ENCODE assay signal across 8 cellular contexts in genomic region chr17:50865060-50865867, GRCh38.
DNase-seq lines count a peak whose midpoint lies in the region; ATAC-seq and TF ChIP-seq lines count a peak whose summit lies in the region.

No MANE protein-coding gene starts in this region.

- peak; percentile 7 for ATAC-seq in HG02623 (IDR thresholded peaks at IDR 0.05; ENCODE audit: unreplicated experiment)

- H3K27ac ChIP-seq in WERI-Rb-1: peak overlapping the region; percentile 94

- TF ChIP-seq CTCF in GM12864 (IDR thresholded peaks at IDR 0.05; ENCODE audit: low read depth, low read length, missing control alignments) (no peak), WERI-Rb-1 (IDR thresholded peaks at IDR 0.05; ENCODE audit: low read depth, low read length) (no peak), choroid plexus epithelial cell (conservative IDR thresholded peaks at IDR 0.05; ENCODE audit: low read depth, low read length) (no peak)

- H3K27me3 ChIP-seq in WERI-Rb-1 (ENCODE audit: insufficient read depth, low read depth, severe bottlenecking): no peaks in the 10 kb centered on the region

- DNase-seq in GM12864 (ENCODE audit: low read depth): no peak
- DNase-seq in NCI-H1930 (lab: John Stamatoyannopoulos, UW): peak; percentile 8 to 41
- peak; percentile 46 for DNase-seq in WERI-Rb-1
- peak; percentile 61 for DNase-seq in choroid plexus epithelial cell (ENCODE audit: low read depth)
- peak; percentile 81 for DNase-seq in left kidney (ENCODE audit: low read depth, low spot score)
- DNase-seq in stimulated activated CD4-positive, alpha-beta T cell treated with anti-CD3 and anti-CD28 coated beads, Interleukin-1b, Interleukin-23, amount 100 ng/mL, for 4 hours (ENCODE audit: low read depth in 2 of 2): peak; percentile 26 to 32
- DNase-seq in GM19240 (ENCODE audit: insufficient read length, low spot score): no peak

- no peaks in the 10 kb centered on the region for H3K9me3 ChIP-seq in WERI-Rb-1 (ENCODE audit: severe bottlenecking)

- H3K4me3 ChIP-seq in GM12864 (ENCODE audit: low read depth, low read length) (peak overlapping the region; percentile 68), WERI-Rb-1 (ENCODE audit: low read depth, low read length) (peak overlapping the region; percentile 96), choroid plexus epithelial cell (ENCODE audit: low read depth, low read length) (peak overlapping the region; percentile 90)

- H3K36me3 ChIP-seq in WERI-Rb-1: peaks cover 43% of the 10 kb centered on the region

Comparison
In these comparisons a context has a peak if more than half of its experiments do, and no peak if none do; other contexts are left out.
1. DNase-seq: peak in NCI-H1930 (2 of 2), WERI-Rb-1 (single experiment), choroid plexus epithelial cell (single experiment), left kidney (single experiment) and stimulated activated CD4-positive, alpha-beta T cell treated with anti-CD3 and anti-CD28 coated beads, Interleukin-1b, Interleukin-23, amount 100 ng/mL, for 4 hours (2 of 2); none in GM12864 (single experiment) and GM19240 (single experiment).
2. Peak in every context shown above with its lines, with median percentiles within 50 percentile points of each other: H3K4me3 ChIP-seq.